Comparison of ENCODE assay signal across 1 cellular context in genomic region chr2:164896226-164896625, GRCh38.
TF ChIP-seq lines count a peak whose summit lies in the region.

No MANE protein-coding gene starts in this region.

TF ChIP-seq in A549, 52 proteins besides CTCF, POLR2A, EP300 and RAD21 (continued from another document):
- TF ChIP-seq BCL3 (IDR thresholded peaks at IDR 0.05) = no peak
- no peak for TF ChIP-seq RFX5 (IDR thresholded peaks at IDR 0.05)
- TF ChIP-seq ZNF302 (CRISPR knock-in tag; IDR thresholded peaks at IDR 0.05) = no peak
- TF ChIP-seq RNF2 (IDR thresholded peaks at IDR 0.05; ENCODE audit: borderline replicate concordance, low read depth) = no peak
- TF ChIP-seq HDAC2 (IDR thresholded peaks at IDR 0.05) = no peak
- no peak for TF ChIP-seq HES2 (IDR thresholded peaks at IDR 0.05)
TF ChIP-seq in A549: peak in this region for 0.
